In the genomic region with DNA sequence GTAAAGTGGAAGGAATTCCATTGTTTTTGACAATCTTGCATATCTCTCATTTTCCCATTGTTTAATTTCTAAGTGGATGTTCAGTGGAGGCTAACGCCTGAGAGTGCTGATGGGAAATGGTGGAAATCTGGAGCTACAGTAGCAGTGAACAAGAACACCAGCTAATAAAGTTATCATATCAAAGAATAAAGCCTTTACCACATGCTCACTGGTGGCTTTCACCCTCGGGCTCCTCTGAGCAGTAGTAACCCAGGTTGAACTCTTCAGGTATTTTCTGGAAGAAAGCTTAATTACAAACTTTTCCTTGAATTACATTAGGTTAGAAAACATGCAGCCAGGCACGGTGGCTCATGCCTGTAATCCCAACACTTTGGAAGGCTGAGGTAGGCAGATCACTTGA, we compare ENCODE assay signal across 22 cellular contexts. TPM values are rescaled to one million over a fixed set of nuclear protein-coding genes. Genes with fewer than 3 reads are reported as not detected.
DNase-seq lines count a peak whose midpoint lies in the region; ATAC-seq and TF ChIP-seq lines count a peak whose summit lies in the region.
"Had no signal": no experiment of that assay in that cellular context is flagged by ENCODE, and none has a peak within 500 bp of the region (broad histone marks: within the 10 kb centered on the region; RNA-seq: fewer than 3 reads in every experiment).

No MANE protein-coding gene starts in this region.

- no peak overlapping the region for H3K4me3 ChIP-seq in trophoblast cell (ENCODE audit: low read depth, low read length)
- H3K4me3 ChIP-seq: GM23248 had no signal

- TF ChIP-seq CTCF in C4-2B (conservative IDR thresholded peaks at IDR 0.05) (no peak), VCaP (conservative IDR thresholded peaks at IDR 0.05) (no peak)

- H3K36me3 Mint-ChIP-seq in activated T-cell treated with anti-CD3 and anti-CD28 coated beads, Interleukin-2, amount 50 U/mL, for 24 hours (ENCODE audit: low read depth): peaks cover 96% of the 10 kb centered on the region

- H3K4me2 ChIP-seq in trophoblast cell (ENCODE audit: low read length): no peak overlapping the region

- H2BK5ac ChIP-seq in trophoblast cell (ENCODE audit: low read depth, low read length, poor library complexity): no peak overlapping the region

- no peak overlapping the region for H2AK5ac ChIP-seq in trophoblast cell (ENCODE audit: low read length)

- H3K79me2 ChIP-seq in trophoblast cell (ENCODE audit: control insufficient read depth, insufficient read depth, low read length, poor library complexity): no peaks in the 10 kb centered on the region

- no peak overlapping the region for H4K91ac ChIP-seq in trophoblast cell (ENCODE audit: low read depth, low read length)

- no peaks in the 10 kb centered on the region for H3K27me3 Mint-ChIP-seq in activated T-cell treated with anti-CD3 and anti-CD28 coated beads, Interleukin-2, amount 50 U/mL, for 24 hours
- H3K27me3 Mint-ChIP-seq in stimulated activated naive CD8-positive, alpha-beta T cell treated with anti-CD3 and anti-CD28 coated beads, Interleukin-15, amount 100 ng/mL, for 72 hours: no peaks in the 10 kb centered on the region
- H3K27me3 Mint-ChIP-seq: CD4-positive, alpha-beta memory T cell; IgD-negative memory B cell had no signal

- no peak overlapping the region for H2BK12ac ChIP-seq in trophoblast cell (ENCODE audit: low read length)

- no peak overlapping the region for H3K23ac ChIP-seq in trophoblast cell (ENCODE audit: low read length)

- H3K18ac ChIP-seq in trophoblast cell (ENCODE audit: low read length): no peak overlapping the region

- no peak overlapping the region for H3K4me3 Mint-ChIP-seq in activated T-cell treated with anti-CD3 and anti-CD28 coated beads, Interleukin-2, amount 50 U/mL, for 24 hours
- H3K4me3 Mint-ChIP-seq in stimulated activated naive CD8-positive, alpha-beta T cell treated with anti-CD3 and anti-CD28 coated beads, Interleukin-15, amount 100 ng/mL, for 72 hours: no peak overlapping the region
- H3K4me3 Mint-ChIP-seq: CD4-positive, alpha-beta memory T cell; H9; IgD-negative memory B cell had no signal

- peak overlapping the region; percentile 63 for H3K27ac Mint-ChIP-seq in activated T-cell treated with anti-CD3 and anti-CD28 coated beads, Interleukin-2, amount 50 U/mL, for 24 hours
- no peak overlapping the region for H3K27ac Mint-ChIP-seq in stimulated activated naive CD8-positive, alpha-beta T cell treated with anti-CD3 and anti-CD28 coated beads, Interleukin-15, amount 100 ng/mL, for 72 hours

- H3K14ac ChIP-seq in trophoblast cell (ENCODE audit: low read length): no peak overlapping the region

- peaks cover 15% of the 10 kb centered on the region for H3K4me1 Mint-ChIP-seq in activated T-cell treated with anti-CD3 and anti-CD28 coated beads, Interleukin-2, amount 50 U/mL, for 24 hours (ENCODE audit: low read depth)
- peaks cover 5% of the 10 kb centered on the region for H3K4me1 Mint-ChIP-seq in stimulated activated naive CD8-positive, alpha-beta T cell treated with anti-CD3 and anti-CD28 coated beads, Interleukin-15, amount 100 ng/mL, for 72 hours
- H3K4me1 Mint-ChIP-seq: H9 had no signal

- ATAC-seq in stimulated activated naive CD8-positive, alpha-beta T cell treated with anti-CD3 and anti-CD28 coated beads, Interleukin-15, amount 100 ng/mL, for 72 hours: no peak

- no peak overlapping the region for H4K12ac ChIP-seq in trophoblast cell (ENCODE audit: low read depth, low read length)

- H3K4ac ChIP-seq in trophoblast cell (ENCODE audit: low read depth, low read length): no peak overlapping the region

- no peak for DNase-seq in activated T-cell treated with anti-CD3 and anti-CD28 coated beads, Interleukin-2, amount 50 U/mL, for 24 hours
- DNase-seq in activated T-cell treated with anti-CD3 and anti-CD28 coated beads, Interleukin-2, amount 50 U/mL, for 48 hours: no peak
- DNase-seq in trophoblast cell: no peak
- no peak for DNase-seq in stimulated activated naive CD8-positive, alpha-beta T cell treated with anti-CD3 and anti-CD28 coated beads, Interleukin-15, amount 100 ng/mL, for 72 hours
- no peak for DNase-seq in stimulated activated naive CD4-positive, alpha-beta T cell treated with Interleukin-2 at 50 U/mL for 16 hours (lab: John Stamatoyannopoulos, UW)
- DNase-seq: CD4-positive, alpha-beta memory T cell; COR-L47; DMS53; GM23248; H9; NCI-H1048; NCI-H1417; NCI-H1694; NCI-H2029 treated with DMSO at 0.1 percent for 48 hours; NCI-H2227 treated with DMSO at 0.1 percent for 48 hours; NCI-H526 treated with DMSO at 0.1 percent for 48 hours; SHP77 treated with DMSO at 0.1 percent for 48 hours had no signal

- H2BK120ac ChIP-seq in trophoblast cell (ENCODE audit: insufficient read depth, low read length, poor library complexity): no peak overlapping the region

- WGBS in trophoblast cell (ENCODE audit: extremely low coverage, insufficient coverage, insufficient read length): no CpG with 5 or more reads among the region's 3 CpGs

- H3K36me3 ChIP-seq in trophoblast cell (ENCODE audit: control insufficient read depth in 1 of 2, insufficient read depth in 2 of 2, low read length in 2 of 2): peaks cover 17 to 31% of the 10 kb centered on the region in 2 experiments

- H3K9ac ChIP-seq in trophoblast cell (ENCODE audit: low read length): peak overlapping the region; percentile 38
- H3K9ac ChIP-seq: GM23248 had no signal

- H3K27me3 ChIP-seq in trophoblast cell (ENCODE audit: insufficient read depth, low read length): no peaks in the 10 kb centered on the region

- H3K27ac ChIP-seq in C4-2B (peak overlapping the region; percentile 76), VCaP (peak overlapping the region; percentile 79), trophoblast cell (ENCODE audit: low read depth, low read length) (no peak overlapping the region)
- H3K27ac ChIP-seq: GM23248, RWPE1 had no signal

- H4K8ac ChIP-seq in trophoblast cell (ENCODE audit: low read depth, low read length): no peak overlapping the region

- no peaks in the 10 kb centered on the region for H3K9me3 Mint-ChIP-seq in activated T-cell treated with anti-CD3 and anti-CD28 coated beads, Interleukin-2, amount 50 U/mL, for 24 hours
- no peaks in the 10 kb centered on the region for H3K9me3 Mint-ChIP-seq in stimulated activated naive CD8-positive, alpha-beta T cell treated with anti-CD3 and anti-CD28 coated beads, Interleukin-15, amount 100 ng/mL, for 72 hours
- H3K9me3 Mint-ChIP-seq: CD4-positive, alpha-beta memory T cell; H9; IgD-negative memory B cell had no signal

- H3K4me1 ChIP-seq in trophoblast cell (ENCODE audit: control insufficient read depth in 1 of 2, insufficient read depth in 2 of 2, low read length in 2 of 2): no peaks in the 10 kb centered on the region

- no peak overlapping the region for H2AFZ ChIP-seq in trophoblast cell (ENCODE audit: insufficient read depth, low read length, poor library complexity)
- H2AFZ ChIP-seq: GM23248 had no signal

- H3K9me3 ChIP-seq in trophoblast cell (ENCODE audit: insufficient read depth, low read depth, low read length): no peaks in the 10 kb centered on the region

- H3K79me1 ChIP-seq in trophoblast cell (ENCODE audit: low read length): no peaks in the 10 kb centered on the region

RNA-seq across cellular contexts. Expression of gene ACAT2, which starts 10.4 kb away (rescaled TPM):
- polyA plus RNA-seq in trophoblast cell (2013): 85.5 and 90.6 TPM in 2 replicates

RNA-seq across cellular contexts. Expression of gene WTAP, which starts 24.1 kb away (rescaled TPM):
- polyA plus RNA-seq in trophoblast cell (2013): 80.7 and 84.4 TPM in 2 replicates

RNA-seq across cellular contexts. Expression of gene TCP1, which starts 38.0 kb away (rescaled TPM):
- polyA plus RNA-seq in trophoblast cell (2013): 141 and 146 TPM in 2 replicates

RNA-seq across cellular contexts. Expression of gene MRPL18, which starts 38.8 kb away (rescaled TPM):
- polyA plus RNA-seq in trophoblast cell (2013): 53.3 and 54.2 TPM in 2 replicates

RNA-seq across cellular contexts. Expression of gene PNLDC1, which starts 48.6 kb away (rescaled TPM):
- polyA plus RNA-seq in trophoblast cell (2013): 0.37 and 0.43 TPM in 2 replicates
- polyA plus RNA-seq: BJ, GM23248 had no signal
